ENCODE assay signal across 17 cellular contexts in the genomic region with DNA sequence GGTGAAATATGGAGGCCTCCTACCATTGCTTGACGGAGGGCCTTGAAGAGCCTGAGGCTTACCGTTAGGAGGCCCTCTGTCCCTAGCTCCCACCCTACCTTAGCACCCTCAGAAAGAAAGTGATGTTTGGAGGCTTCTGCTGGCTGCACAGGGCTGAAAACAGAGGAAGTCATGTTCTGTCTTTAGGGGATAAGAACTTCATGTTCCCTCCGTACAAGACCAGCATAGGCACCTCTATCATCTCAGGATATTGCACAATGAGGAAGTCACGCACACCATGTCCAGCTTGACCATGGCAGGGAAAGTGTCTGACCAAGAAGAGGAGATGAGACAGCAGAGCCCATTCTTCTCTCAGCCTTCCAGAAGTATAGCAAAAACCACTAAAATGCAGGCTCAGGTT. TPM values are rescaled to one million over a fixed set of nuclear protein-coding genes. Genes with fewer than 3 reads are reported as not detected.
DNase-seq lines count a peak whose midpoint lies in the region; ATAC-seq and TF ChIP-seq lines count a peak whose summit lies in the region.
"Had no signal": no experiment of that assay in that cellular context is flagged by ENCODE, and none has a peak within 500 bp of the region (broad histone marks: within the 10 kb centered on the region; RNA-seq: fewer than 3 reads in every experiment).

No MANE protein-coding gene starts in this region.

- peaks cover 1 to 11% of the 10 kb centered on the region in 2 donors for H3K9me3 Mint-ChIP-seq in activated naive CD4-positive, alpha-beta T cell treated with anti-CD3 and anti-CD28 coated beads, Interleukin-2, amount 50 U/mL, for 72 hours

- no peak for TF ChIP-seq CTCF in hepatocyte (IDR thresholded peaks at IDR 0.05; ENCODE audit: poor library complexity)
- TF ChIP-seq CTCF in gastrocnemius medialis (IDR thresholded peaks at IDR 0.05 in 4 of 5, conservative IDR thresholded peaks at IDR 0.05 in 1 of 5) = no peak

- DNase-seq in GF-D8 (lab: John Stamatoyannopoulos, UW) (peak; percentile 41), hepatocyte (ENCODE audit: low spot score) (no peak), gastrocnemius medialis (peak in 1 of 2 donors; percentile 43), NCI-H2081 treated with DMSO at 0.1 percent for 48 hours (lab: John Stamatoyannopoulos, UW) (no peak), NCI-H2227 treated with DMSO at 0.1 percent for 48 hours (lab: John Stamatoyannopoulos, UW) (no peak)
- DNase-seq in activated naive CD4-positive, alpha-beta T cell treated with anti-CD3 and anti-CD28 coated beads, Interleukin-2, amount 50 U/mL, for 72 hours (ENCODE audit: low spot score in 2 of 2) = no peak
- DNase-seq: DMS79 treated with DMSO at 0.1 percent for 48 hours; effector CD4-positive, alpha-beta T cell; NCI-H1694 treated with DMSO at 0.1 percent for 48 hours; NCI-H748 treated with DMSO at 0.1 percent for 48 hours; occipital lobe; stimulated activated CD4-positive, alpha-beta T cell treated with anti-CD3 and anti-CD28 coated beads, Interleukin-15, amount 100 ng/mL, for 24 hours had no signal

- H3K79me2 ChIP-seq in hepatocyte = no peaks in the 10 kb centered on the region

- in situ Hi-C loops in gastrocnemius medialis (cut with MboI; ENCODE audit: low sequenced_read_pairs in 4 of 4) = loop anchor here in 3 of 4 donors (10.0 kb wide), 1 partner anchor 275 kb away; no protein-coding TSS in a partner anchor

- no peaks in the 10 kb centered on the region for H3K9me2 ChIP-seq in hepatocyte (replicated peaks; ENCODE audit: insufficient read depth)

- 89% methylated on average over 4 of the region's 4 CpGs for WGBS in hepatocyte (ENCODE audit: low lambda C conversion rate, missing lambda C conversion rate)

- H3K9me3 ChIP-seq in hepatocyte (ENCODE audit: low read depth) (no peaks in the 10 kb centered on the region), gastrocnemius medialis (no peaks in the 10 kb centered on the region)
- H3K9me3 ChIP-seq: SJSA1 had no signal

- H4K20me1 ChIP-seq in hepatocyte (ENCODE audit: insufficient read depth, poor library complexity, severe bottlenecking) = no peaks in the 10 kb centered on the region

- peaks cover 0 to 7% of the 10 kb centered on the region in 2 donors for H3K36me3 Mint-ChIP-seq in activated naive CD4-positive, alpha-beta T cell treated with anti-CD3 and anti-CD28 coated beads, Interleukin-2, amount 50 U/mL, for 72 hours
- H3K36me3 Mint-ChIP-seq: WTC11 had no signal

- H2AFZ ChIP-seq in hepatocyte = no peak overlapping the region

- H3K27ac Mint-ChIP-seq in activated naive CD4-positive, alpha-beta T cell treated with anti-CD3 and anti-CD28 coated beads, Interleukin-2, amount 50 U/mL, for 72 hours = no peak overlapping the region
- H3K27ac Mint-ChIP-seq: WTC11 had no signal

- peak; percentile 30 to 41 for ATAC-seq in gastrocnemius medialis
- no peak for ATAC-seq in activated naive CD4-positive, alpha-beta T cell treated with anti-CD3 and anti-CD28 coated beads, Interleukin-2, amount 50 U/mL, for 72 hours
- no peak for ATAC-seq in GM21528 (IDR thresholded peaks at IDR 0.05; ENCODE audit: low FRiP score, unreplicated experiment)
- ATAC-seq: GM12878, WTC11 had no signal

- TF ChIP-seq POLR2A in gastrocnemius medialis (IDR thresholded peaks at IDR 0.05) = no peak

- H3K4me1 ChIP-seq in hepatocyte (ENCODE audit: insufficient read depth) = no peaks in the 10 kb centered on the region
- H3K4me1 ChIP-seq in gastrocnemius medialis = no peaks in the 10 kb centered on the region
- H3K4me1 ChIP-seq: SJSA1 had no signal

- no peak overlapping the region for H3K4me3 ChIP-seq in hepatocyte
- no peak overlapping the region for H3K4me3 ChIP-seq in gastrocnemius medialis
- H3K4me3 ChIP-seq: GM12878, SJSA1 had no signal

- H3K36me3 ChIP-seq in hepatocyte (replicated peaks; ENCODE audit: insufficient read depth, low read depth) = no peaks in the 10 kb centered on the region
- H3K36me3 ChIP-seq in gastrocnemius medialis = no peaks in the 10 kb centered on the region
- H3K36me3 ChIP-seq: SJSA1 had no signal

- H3K27ac ChIP-seq in angular gyrus (ENCODE audit: low read depth, low read length) = peak overlapping the region; percentile 83
- H3K27ac ChIP-seq in hepatocyte = peak overlapping the region; percentile 66
- H3K27ac ChIP-seq in gastrocnemius medialis = peak overlapping the region in 1 of 4 donors; percentile 28
- H3K27ac ChIP-seq: SJSA1 had no signal

- peaks cover 7% of the 10 kb centered on the region for H3K27me3 ChIP-seq in hepatocyte
- peaks cover 0 to 2% (median 0%) of the 10 kb centered on the region in 3 donors for H3K27me3 ChIP-seq in gastrocnemius medialis

- no peak overlapping the region for H3K4me2 ChIP-seq in hepatocyte

- intact Hi-C loops in gastrocnemius medialis (cut with DNase I; ENCODE audit: low total_unique reads) = no loop called here

RNA-seq across cellular contexts. Expression of a gene that starts 13.8 kb away (rescaled TPM):
- total RNA-seq in hepatocyte (0.33 and 2.0 TPM in 2 replicates), gastrocnemius medialis (1 to 10 TPM; 1.0 to 4.1 (median 2.1) TPM)
- 0.41 and 0.61 TPM in 2 replicates for polyA plus RNA-seq in hepatocyte
- under 1 TPM in 1 of 2 donors, not detected in 1; 0.11 TPM for total RNA-seq in activated naive CD4-positive, alpha-beta T cell treated with anti-CD3 and anti-CD28 coated beads, Interleukin-2, amount 50 U/mL, for 72 hours
- total RNA-seq: SJSA1 had no signal

RNA-seq across cellular contexts. Expression of a gene that starts 13.8 kb away (rescaled TPM):
- 2.6 and 6.5 TPM in 2 replicates for total RNA-seq in hepatocyte
- polyA plus RNA-seq in hepatocyte = 5.2 TPM in 2 replicates
- under 1 TPM in 3 of 4 donors, not detected in 1; 0.51 to 0.67 (median 0.55) TPM for total RNA-seq in gastrocnemius medialis
- total RNA-seq in activated naive CD4-positive, alpha-beta T cell treated with anti-CD3 and anti-CD28 coated beads, Interleukin-2, amount 50 U/mL, for 72 hours = not detected
- total RNA-seq: SJSA1, WTC11 had no signal
- polyA plus RNA-seq: GM12878 had no signal

RNA-seq across cellular contexts. Expression of a gene that starts 15.8 kb away (rescaled TPM):
- 0.72 and 0.90 TPM in 2 replicates for total RNA-seq in hepatocyte
- polyA plus RNA-seq in hepatocyte = 0.50 and 0.69 TPM in 2 replicates
- total RNA-seq in gastrocnemius medialis = 1 to 10 TPM; 1.9 to 7.8 (median 6.9) TPM
- total RNA-seq in activated naive CD4-positive, alpha-beta T cell treated with anti-CD3 and anti-CD28 coated beads, Interleukin-2, amount 50 U/mL, for 72 hours = 1 to 10 TPM; 6.4 to 8.9 TPM
- total RNA-seq: SJSA1 had no signal

RNA-seq across cellular contexts. Expression of a gene that starts 40.3 kb away (rescaled TPM):
- total RNA-seq in hepatocyte (291 and 320 TPM in 2 replicates), gastrocnemius medialis (100 to 1,000 TPM; 232 to 350 (median 266) TPM)
- 289 and 309 TPM in 2 replicates for polyA plus RNA-seq in hepatocyte
- 100 to 1,000 TPM; 320 to 332 TPM for total RNA-seq in activated naive CD4-positive, alpha-beta T cell treated with anti-CD3 and anti-CD28 coated beads, Interleukin-2, amount 50 U/mL, for 72 hours

RNA-seq across cellular contexts. Expression of a gene that starts 40.5 kb away (rescaled TPM):
- 37.3 and 44.5 TPM in 2 replicates for total RNA-seq in hepatocyte
- polyA plus RNA-seq in hepatocyte = 49.2 and 55.3 TPM in 2 replicates
- 10 to 100 TPM; 53.3 to 59.2 (median 56.7) TPM for total RNA-seq in gastrocnemius medialis
- 10 to 100 TPM; 33.9 to 39.2 TPM for total RNA-seq in activated naive CD4-positive, alpha-beta T cell treated with anti-CD3 and anti-CD28 coated beads, Interleukin-2, amount 50 U/mL, for 72 hours

Comparison
In these comparisons a context has a peak if more than half of its experiments do, and no peak if none do; other contexts are left out.
1. ATAC-seq: peak in gastrocnemius medialis (2 of 2); none in activated naive CD4-positive, alpha-beta T cell treated with anti-CD3 and anti-CD28 coated beads, Interleukin-2, amount 50 U/mL, for 72 hours (0 of 2) and GM21528 (single experiment).